8 cellular contexts compared by ENCODE assay signal in genomic region chr1:180188103-180188506, GRCh38. TPM values are rescaled to one million over a fixed set of nuclear protein-coding genes. Genes with fewer than 3 reads are reported as not detected.
A peak's percentile ranks its signal among the peaks of the same experiment; 100 is the strongest.
DNase-seq lines count a peak whose midpoint lies in the region; ATAC-seq and TF ChIP-seq lines count a peak whose summit lies in the region.

No MANE protein-coding gene starts in this region.

- peak overlapping the region; percentile 86 for H3K9ac ChIP-seq in Loucy (ENCODE audit: low read depth, low read length, poor library complexity, severe bottlenecking)

- H3K36me3 ChIP-seq in Loucy (ENCODE audit: insufficient read depth, low read length) = peaks cover 42% of the 10 kb centered on the region

- CTCF ChIA-PET in activated CD4-positive, alpha-beta T cell treated with anti-CD3 and anti-CD28 coated beads for 36 hours (lab: Charles Lee) = interaction anchor here (0.6 to 2.0 kb wide), 9 partner anchors 9 to 482 kb away, joined by 3 to 12 read pairs (median 4); no protein-coding TSS in a partner anchor

- H3K36me3 Mint-ChIP-seq in activated CD4-positive, alpha-beta T cell treated with anti-CD3 and anti-CD28 coated beads for 36 hours (ENCODE audit: low read depth) = peaks cover 11% of the 10 kb centered on the region

- in situ Hi-C loops in SK-MEL-5 (cut with HindIII; ENCODE audit: low pct_unique_long_range_greater_than_20kb, low sequenced_read_pairs) = no loop called here

- peaks cover 61% of the 10 kb centered on the region for H3K4me1 ChIP-seq in Loucy (ENCODE audit: insufficient read depth, low read length, poor library complexity, severe bottlenecking)

- H3K4me3 Mint-ChIP-seq in activated CD4-positive, alpha-beta T cell treated with anti-CD3 and anti-CD28 coated beads for 36 hours = no peak overlapping the region

- H3K27me3 Mint-ChIP-seq in activated CD4-positive, alpha-beta T cell treated with anti-CD3 and anti-CD28 coated beads for 36 hours = no peaks in the 10 kb centered on the region

- no peaks in the 10 kb centered on the region for H3F3A ChIP-seq in Loucy (ENCODE audit: low read depth)

- ATAC-seq in activated CD4-positive, alpha-beta T cell treated with anti-CD3 and anti-CD28 coated beads for 36 hours = no peak
- ATAC-seq in GM18873 (IDR thresholded peaks at IDR 0.05; ENCODE audit: low FRiP score, unreplicated experiment) = no peak

- intact Hi-C loops in activated CD4-positive, alpha-beta T cell treated with anti-CD3 and anti-CD28 coated beads for 36 hours (cut with DNase I, micrococcal nuclease) = loop anchor here in 1 of 2 experiments (5.0 kb wide), 1 partner anchor 294 kb away; no protein-coding TSS in a partner anchor

- H3K4me1 Mint-ChIP-seq in activated CD4-positive, alpha-beta T cell treated with anti-CD3 and anti-CD28 coated beads for 36 hours = no peaks in the 10 kb centered on the region

- H3K9me3 Mint-ChIP-seq in activated CD4-positive, alpha-beta T cell treated with anti-CD3 and anti-CD28 coated beads for 36 hours (ENCODE audit: low read depth) = no peaks in the 10 kb centered on the region

- H3K9me2 ChIP-seq in Loucy (replicated peaks; ENCODE audit: low read depth, low read length) = no peaks in the 10 kb centered on the region

- H3K4me3 ChIP-seq in Loucy (ENCODE audit: low read length, poor library complexity, severe bottlenecking) (peak overlapping the region; percentile 22), foreskin fibroblast (ENCODE audit: low read depth in 1 of 2, low read length in 2 of 2) (no peak overlapping the region)

- H3K4me2 ChIP-seq in Loucy (ENCODE audit: low read depth, low read length, poor library complexity, severe bottlenecking) = peak overlapping the region; percentile 53

- POLR2A ChIA-PET in activated CD4-positive, alpha-beta T cell treated with anti-CD3 and anti-CD28 coated beads for 36 hours (lab: Charles Lee) = no interaction called here

- peaks cover 33% of the 10 kb centered on the region for H3K79me2 ChIP-seq in Loucy (ENCODE audit: insufficient read depth, low read length)

- DNase-seq in activated CD4-positive, alpha-beta T cell treated with anti-CD3 and anti-CD28 coated beads for 36 hours = peak; percentile 39
- DNase-seq in activated CD4-positive, alpha-beta T cell treated with anti-CD3 and anti-CD28 coated beads, Interleukin-2, amount 50 U/mL, for 1 hour = no peak
- DNase-seq in SK-MEL-5 (ENCODE audit: low read depth, low spot score) (peak; percentile 80), foreskin fibroblast (peak; percentile 49 to 72), retina (peak; percentile 82)
- no peak for DNase-seq in activated CD4-positive, CD25-positive, alpha-beta regulatory T cell treated with anti-CD3 and anti-CD28 coated beads, Interleukin-2, amount 50 U/mL, for 72 hours

- no peaks in the 10 kb centered on the region for H3K27me3 ChIP-seq in Loucy (ENCODE audit: insufficient read depth, low read length, poor library complexity, severe bottlenecking)

- H3K9me3 ChIP-seq in Loucy (ENCODE audit: insufficient read depth, low read depth, low read length) = no peaks in the 10 kb centered on the region

- H2AFZ ChIP-seq in Loucy (ENCODE audit: low read length) = no peak overlapping the region

- TF ChIP-seq CTCF in Loucy (conservative IDR thresholded peaks at IDR 0.05; ENCODE audit: low read length) (peak; percentile 93), foreskin fibroblast (IDR thresholded peaks at IDR 0.05; ENCODE audit: low read depth, low read length) (peak; percentile 78)

- no peaks in the 10 kb centered on the region for H4K20me1 ChIP-seq in Loucy (ENCODE audit: insufficient read depth, low read length, poor library complexity, severe bottlenecking)

- no peak overlapping the region for H3K27ac Mint-ChIP-seq in activated CD4-positive, alpha-beta T cell treated with anti-CD3 and anti-CD28 coated beads for 36 hours

RNA-seq across cellular contexts. Expression of gene QSOX1, which starts 33.4 kb away (rescaled TPM):
- total RNA-seq in activated CD4-positive, alpha-beta T cell treated with anti-CD3 and anti-CD28 coated beads for 36 hours = 10 to 100 TPM; 18.3 to 31.6 TPM
- total RNA-seq in SK-MEL-5 (2014; rRNA removed; shearing (Covaris generic)) = 66.9 and 77.5 TPM in 2 replicates
- 222 and 267 TPM in 2 replicates for polyA plus RNA-seq in SK-MEL-5 (2015; cell fraction: cytosol; rRNA removed)
- 39.2 and 40.5 TPM in 2 replicates for polyA plus RNA-seq in SK-MEL-5 (2015; cell fraction: nucleus; rRNA removed)

RNA-seq across cellular contexts. Expression of gene LHX4, which starts 42.0 kb away (rescaled TPM):
- not detected for total RNA-seq in activated CD4-positive, alpha-beta T cell treated with anti-CD3 and anti-CD28 coated beads for 36 hours
- 0.13 and 0.61 TPM in 2 replicates for total RNA-seq in SK-MEL-5 (2014; rRNA removed; shearing (Covaris generic))
- polyA plus RNA-seq in SK-MEL-5 (2015; cell fraction: cytosol; rRNA removed) = 0.08 and 0.10 TPM in 2 replicates
- 0.78 TPM in 1 of 2 replicates, not detected in the other for polyA plus RNA-seq in SK-MEL-5 (2015; cell fraction: nucleus; rRNA removed)

Comparison
In these comparisons a context has a peak if more than half of its experiments do, and no peak if none do; other contexts are left out.
1. DNase-seq: peak in activated CD4-positive, alpha-beta T cell treated with anti-CD3 and anti-CD28 coated beads for 36 hours (single experiment), SK-MEL-5 (single experiment), foreskin fibroblast (2 of 2) and retina (single experiment); none in activated CD4-positive, alpha-beta T cell treated with anti-CD3 and anti-CD28 coated beads, Interleukin-2, amount 50 U/mL, for 1 hour (single experiment) and activated CD4-positive, CD25-positive, alpha-beta regulatory T cell treated with anti-CD3 and anti-CD28 coated beads, Interleukin-2, amount 50 U/mL, for 72 hours (single experiment).